ENCODE assay signal across 5 cellular contexts in genomic region chr14:25134184-25134583, GRCh38.
"Had no signal": no experiment of that assay in that cellular context is flagged by ENCODE, and none has a peak within 500 bp of the region (broad histone marks: within the 10 kb centered on the region; RNA-seq: fewer than 3 reads in every experiment).

No MANE protein-coding gene starts in this region.

- H3K4me3 ChIP-seq: GM23248 had no signal

- H3K4me3 Mint-ChIP-seq: H9, IgD-negative memory B cell had no signal

- DNase-seq: GM23248, H9, HCEC 1CT, KBM-7 had no signal

- H3K9ac ChIP-seq: GM23248 had no signal

- H3K27ac ChIP-seq: GM23248 had no signal

- H3K27ac Mint-ChIP-seq: H9, IgD-negative memory B cell had no signal

- H3K9me3 Mint-ChIP-seq: IgD-negative memory B cell had no signal

- H2AFZ ChIP-seq: GM23248 had no signal
